In genomic region chr2:227057060-227057459, GRCh38 we compare ENCODE assay signal across 37 cellular contexts.
"Had no signal": no experiment of that assay in that cellular context is flagged by ENCODE, and none has a peak within 500 bp of the region (broad histone marks: within the 10 kb centered on the region; RNA-seq: fewer than 3 reads in every experiment).

No MANE protein-coding gene starts in this region.

- H3K9me2 ChIP-seq: SK-N-SH had no signal

- ATAC-seq: activated CD8-positive, alpha-beta memory T cell treated with anti-CD3 and anti-CD28 coated beads, Interleukin-2, amount 10 ng/mL, durations not matched to agents 7 days and 5 days; activated naive CD8-positive, alpha-beta T cell treated with anti-CD3 and anti-CD28 coated beads, Interleukin-2, amount 50 U/mL, for 24 hours; PC-3 had no signal

- H3K9me3 Mint-ChIP-seq: activated CD4-positive, alpha-beta memory T cell treated with anti-CD3 and anti-CD28 coated beads, Interleukin-2, amount 10 ng/mL, durations not matched to agents 7 days and 5 days; activated naive CD4-positive, alpha-beta T cell treated with anti-CD3 and anti-CD28 coated beads, Interleukin-2, amount 10 ng/mL, durations not matched to agents 7 days and 5 days; activated naive CD8-positive, alpha-beta T cell treated with anti-CD3 and anti-CD28 coated beads, Interleukin-2, amount 50 U/mL, for 24 hours had no signal

- H3K4me3 ChIP-seq: SJSA1 had no signal

- H3K27ac Mint-ChIP-seq: activated CD4-positive, alpha-beta memory T cell treated with anti-CD3 and anti-CD28 coated beads, Interleukin-2, amount 10 ng/mL, durations not matched to agents 7 days and 5 days; activated CD8-positive, alpha-beta memory T cell treated with anti-CD3 and anti-CD28 coated beads, Interleukin-2, amount 10 ng/mL, durations not matched to agents 7 days and 5 days; activated naive CD4-positive, alpha-beta T cell treated with anti-CD3 and anti-CD28 coated beads, Interleukin-2, amount 10 ng/mL, durations not matched to agents 7 days and 5 days; activated naive CD8-positive, alpha-beta T cell; activated naive CD8-positive, alpha-beta T cell treated with anti-CD3 and anti-CD28 coated beads, Interleukin-2, amount 50 U/mL, for 24 hours; brain had no signal

- H3K27ac ChIP-seq: SJSA1, WERI-Rb-1 had no signal

- H3K4me3 Mint-ChIP-seq: activated CD4-positive, alpha-beta memory T cell treated with anti-CD3 and anti-CD28 coated beads, Interleukin-2, amount 10 ng/mL, durations not matched to agents 7 days and 5 days; activated CD8-positive, alpha-beta memory T cell treated with anti-CD3 and anti-CD28 coated beads, Interleukin-2, amount 10 ng/mL, durations not matched to agents 7 days and 5 days; activated naive CD4-positive, alpha-beta T cell treated with anti-CD3 and anti-CD28 coated beads, Interleukin-2, amount 10 ng/mL, durations not matched to agents 7 days and 5 days; activated naive CD8-positive, alpha-beta T cell; activated naive CD8-positive, alpha-beta T cell treated with anti-CD3 and anti-CD28 coated beads, Interleukin-2, amount 50 U/mL, for 24 hours; brain had no signal

- H3K4me1 ChIP-seq: SJSA1 had no signal

- H3K4me2 ChIP-seq: SK-N-SH had no signal

- DNase-seq: activated CD4-positive, alpha-beta memory T cell treated with anti-CD3 and anti-CD28 coated beads, Interleukin-2, amount 10 ng/mL, durations not matched to agents 7 days and 5 days; activated CD4-positive, alpha-beta T cell treated with anti-CD3 and anti-CD28 coated beads for 1 hour; activated CD4-positive, alpha-beta T cell treated with anti-CD3 and anti-CD28 coated beads for 48 hours; activated CD4-positive, CD25-positive, alpha-beta regulatory T cell; activated CD8-positive, alpha-beta memory T cell treated with anti-CD3 and anti-CD28 coated beads for 24 hours; activated CD8-positive, alpha-beta memory T cell treated with anti-CD3 and anti-CD28 coated beads, Interleukin-2, amount 10 ng/mL, durations not matched to agents 7 days and 5 days; activated CD8-positive, alpha-beta memory T cell treated with anti-CD3 and anti-CD28 coated beads, Interleukin-2, amount 50 U/mL, for 48 hours; activated effector memory CD4-positive, alpha-beta T cell treated with Interleukin-2 at 50 U/mL for 16 hours; activated naive CD4-positive, alpha-beta T cell treated with anti-CD3 and anti-CD28 coated beads, Interleukin-2, amount 10 ng/mL, durations not matched to agents 7 days and 5 days; activated naive CD8-positive, alpha-beta T cell treated with anti-CD3 and anti-CD28 coated beads, Interleukin-2, amount 50 U/mL, for 24 hours; activated T-cell treated with anti-CD3 and anti-CD28 coated beads, Interleukin-2, amount 50 U/mL, for 48 hours; anterior cingulate cortex; caudate nucleus; cerebellar nuclear complex; Karpas-422; KBM-7; NCI-H1105; NCI-H1417 treated with DMSO at 0.1 percent for 48 hours; NCI-H187 treated with DMSO at 0.1 percent for 48 hours; NCI-H2081; NCI-H2171 treated with DMSO at 0.1 percent for 48 hours; NCI-H2227 treated with DMSO at 0.1 percent for 48 hours; NCI-H446; NCI-H524; NCI-H69; NCI-H82; PC-3; Right ventricle myocardium superior; SK-N-SH; SW 1271; T-helper 1 cell; T-helper 2 cell; T-helper 9 cell; WERI-Rb-1 had no signal

- H3K4me1 Mint-ChIP-seq: activated CD4-positive, alpha-beta memory T cell treated with anti-CD3 and anti-CD28 coated beads, Interleukin-2, amount 10 ng/mL, durations not matched to agents 7 days and 5 days; activated CD8-positive, alpha-beta memory T cell treated with anti-CD3 and anti-CD28 coated beads, Interleukin-2, amount 10 ng/mL, durations not matched to agents 7 days and 5 days; activated naive CD4-positive, alpha-beta T cell treated with anti-CD3 and anti-CD28 coated beads, Interleukin-2, amount 10 ng/mL, durations not matched to agents 7 days and 5 days; activated naive CD8-positive, alpha-beta T cell treated with anti-CD3 and anti-CD28 coated beads, Interleukin-2, amount 50 U/mL, for 24 hours had no signal

- H3K9ac ChIP-seq: SK-N-SH had no signal

- H3K36me3 ChIP-seq: SJSA1, WERI-Rb-1 had no signal

- H3K9me3 ChIP-seq: SJSA1, SK-N-SH had no signal

- H3K36me3 Mint-ChIP-seq: activated CD8-positive, alpha-beta memory T cell treated with anti-CD3 and anti-CD28 coated beads, Interleukin-2, amount 10 ng/mL, durations not matched to agents 7 days and 5 days; activated naive CD4-positive, alpha-beta T cell treated with anti-CD3 and anti-CD28 coated beads, Interleukin-2, amount 10 ng/mL, durations not matched to agents 7 days and 5 days; activated naive CD8-positive, alpha-beta T cell; brain had no signal

- H3K27me3 Mint-ChIP-seq: activated CD4-positive, alpha-beta memory T cell treated with anti-CD3 and anti-CD28 coated beads, Interleukin-2, amount 10 ng/mL, durations not matched to agents 7 days and 5 days had no signal
